ENCODE assay signal across 1 cellular context in genomic region chr6:52416629-52417151, GRCh38.
TF ChIP-seq lines count a peak whose summit lies in the region.

No MANE protein-coding gene starts in this region.

TF ChIP-seq in K562, 482 proteins besides CTCF, POLR2A, EP300 and RAD21 (continued from another document and continues in another):
- no peak for TF ChIP-seq ZNF232 (CRISPR knock-in tag; IDR thresholded peaks at IDR 0.05)
- no peak for TF ChIP-seq SP2 (IDR thresholded peaks at IDR 0.05; ENCODE audit: extremely low read depth, low read depth, low read length, poor library complexity, severe bottlenecking)
- no peak for TF ChIP-seq ZNF586 (CRISPR knock-in tag; conservative IDR thresholded peaks at IDR 0.05)
- no peak for TF ChIP-seq ASH1L (IDR thresholded peaks at IDR 0.05; ENCODE audit: borderline replicate concordance, low read depth, partially characterized antibody)
- no peak for TF ChIP-seq MTA3 (IDR thresholded peaks at IDR 0.05; ENCODE audit: borderline replicate concordance)
- TF ChIP-seq GTF2F1 (IDR thresholded peaks at IDR 0.05; ENCODE audit: low read depth, low read length) = no peak
- TF ChIP-seq ZNF668 (CRISPR knock-in tag; IDR thresholded peaks at IDR 0.05) = no peak
- TF ChIP-seq HSF4 (CRISPR knock-in tag; IDR thresholded peaks at IDR 0.05; ENCODE audit: borderline replicate concordance) = no peak
- no peak for TF ChIP-seq NFATC3 (IDR thresholded peaks at IDR 0.05)
- TF ChIP-seq CREB5 (CRISPR knock-in tag; IDR thresholded peaks at IDR 0.05) = no peak
- no peak for TF ChIP-seq ZNF830 (CRISPR knock-in tag; IDR thresholded peaks at IDR 0.05)
- TF ChIP-seq BACH1 (tag; IDR thresholded peaks at IDR 0.05) = no peak
- TF ChIP-seq ATF6 (CRISPR knock-in tag; IDR thresholded peaks at IDR 0.05) = no peak
- TF ChIP-seq HINFP (tag; conservative IDR thresholded peaks at IDR 0.05; ENCODE audit: low read depth) = no peak
- no peak for TF ChIP-seq DMBX1 (CRISPR knock-in tag; IDR thresholded peaks at IDR 0.05; ENCODE audit: borderline replicate concordance)
- no peak for TF ChIP-seq POLR2AphosphoS2 (IDR thresholded peaks at IDR 0.05; ENCODE audit: low read length)
- no peak for TF ChIP-seq POU5F1 (IDR thresholded peaks at IDR 0.05; ENCODE audit: borderline replicate concordance, low read depth, low read length, partially characterized antibody)
- TF ChIP-seq XRCC3 (IDR thresholded peaks at IDR 0.05) = no peak
- no peak for TF ChIP-seq MEF2A (IDR thresholded peaks at IDR 0.05; ENCODE audit: control insufficient read depth, low read depth, low read length)
- TF ChIP-seq NFIX (CRISPR knock-in tag; IDR thresholded peaks at IDR 0.05; ENCODE audit: low read depth) = no peak
- no peak for TF ChIP-seq BCL6 (CRISPR knock-in tag; IDR thresholded peaks at IDR 0.05)
- TF ChIP-seq ZNF23 (CRISPR knock-in tag; IDR thresholded peaks at IDR 0.05) = no peak
- 0 out of 4 replicates have a peak, but pooled peaks of 1 of the 2 experiments have one; percentile 34 for TF ChIP-seq TEAD1 (CRISPR knock-in tag; IDR thresholded peaks at IDR 0.05)
- TF ChIP-seq ZEB2 (IDR thresholded peaks at IDR 0.05) = 0 out of 2 replicates have a peak, but pooled peaks have one; percentile 0
- no peak for TF ChIP-seq ZBTB43 (CRISPR knock-in tag; IDR thresholded peaks at IDR 0.05)
- no peak for TF ChIP-seq BRD9 (IDR thresholded peaks at IDR 0.05; ENCODE audit: low read depth, partially characterized antibody)
- TF ChIP-seq MYBL2 (IDR thresholded peaks at IDR 0.05; ENCODE audit: low read depth) = no peak
- no peak for TF ChIP-seq MYBL2 (CRISPR knock-in tag; IDR thresholded peaks at IDR 0.05; ENCODE audit: borderline replicate concordance)
- TF ChIP-seq NCOA1 (IDR thresholded peaks at IDR 0.05; ENCODE audit: low read depth) = no peak
- TF ChIP-seq CEBPG (CRISPR knock-in tag; IDR thresholded peaks at IDR 0.05) = no peak
- no peak for TF ChIP-seq CEBPG (tag; conservative IDR thresholded peaks at IDR 0.05 in 1 of 2, IDR thresholded peaks at IDR 0.05 in 1 of 2)
- TF ChIP-seq FOXA3 (CRISPR knock-in tag; conservative IDR thresholded peaks at IDR 0.05 in 1 of 2, IDR thresholded peaks at IDR 0.05 in 1 of 2) = no peak
- no peak for TF ChIP-seq ZNF780A (CRISPR knock-in tag; IDR thresholded peaks at IDR 0.05)
- TF ChIP-seq, protein P1, sequence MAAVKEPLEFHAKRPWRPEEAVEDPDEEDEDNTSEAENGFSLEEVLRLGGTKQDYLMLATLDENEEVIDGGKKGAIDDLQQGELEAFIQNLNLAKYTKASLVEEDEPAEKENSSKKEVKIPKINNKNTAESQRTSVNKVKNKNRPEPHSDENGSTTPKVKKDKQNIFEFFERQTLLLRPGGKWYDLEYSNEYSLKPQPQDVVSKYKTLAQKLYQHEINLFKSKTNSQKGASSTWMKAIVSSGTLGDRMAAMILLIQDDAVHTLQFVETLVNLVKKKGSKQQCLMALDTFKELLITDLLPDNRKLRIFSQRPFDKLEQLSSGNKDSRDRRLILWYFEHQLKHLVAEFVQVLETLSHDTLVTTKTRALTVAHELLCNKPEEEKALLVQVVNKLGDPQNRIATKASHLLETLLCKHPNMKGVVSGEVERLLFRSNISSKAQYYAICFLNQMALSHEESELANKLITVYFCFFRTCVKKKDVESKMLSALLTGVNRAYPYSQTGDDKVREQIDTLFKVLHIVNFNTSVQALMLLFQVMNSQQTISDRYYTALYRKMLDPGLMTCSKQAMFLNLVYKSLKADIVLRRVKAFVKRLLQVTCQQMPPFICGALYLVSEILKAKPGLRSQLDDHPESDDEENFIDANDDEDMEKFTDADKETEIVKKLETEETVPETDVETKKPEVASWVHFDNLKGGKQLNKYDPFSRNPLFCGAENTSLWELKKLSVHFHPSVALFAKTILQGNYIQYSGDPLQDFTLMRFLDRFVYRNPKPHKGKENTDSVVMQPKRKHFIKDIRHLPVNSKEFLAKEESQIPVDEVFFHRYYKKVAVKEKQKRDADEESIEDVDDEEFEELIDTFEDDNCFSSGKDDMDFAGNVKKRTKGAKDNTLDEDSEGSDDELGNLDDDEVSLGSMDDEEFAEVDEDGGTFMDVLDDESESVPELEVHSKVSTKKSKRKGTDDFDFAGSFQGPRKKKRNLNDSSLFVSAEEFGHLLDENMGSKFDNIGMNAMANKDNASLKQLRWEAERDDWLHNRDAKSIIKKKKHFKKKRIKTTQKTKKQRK (IDR thresholded peaks at IDR 0.05; ENCODE audit: borderline replicate concordance, low read depth, low read length) = no peak
- no peak for TF ChIP-seq ATF1 (CRISPR knock-in tag; IDR thresholded peaks at IDR 0.05)
- TF ChIP-seq ATF1 (tag; IDR thresholded peaks at IDR 0.05) = no peak
- no peak for TF ChIP-seq HDAC1 (IDR thresholded peaks at IDR 0.05)
- TF ChIP-seq XRCC5 (IDR thresholded peaks at IDR 0.05; ENCODE audit: low read depth, low read length) = no peak
- no peak for TF ChIP-seq ZNF583 (CRISPR knock-in tag; IDR thresholded peaks at IDR 0.05)
- no peak for TF ChIP-seq SAP30 (IDR thresholded peaks at IDR 0.05; ENCODE audit: borderline replicate concordance, insufficient read depth, low read depth, low read length, poor library complexity, severe bottlenecking)
- no peak for TF ChIP-seq ZSCAN29 (IDR thresholded peaks at IDR 0.05)
- no peak for TF ChIP-seq SMAD1 (IDR thresholded peaks at IDR 0.05; ENCODE audit: low read depth, low read length, partially characterized antibody)
- no peak for TF ChIP-seq HEY1 (CRISPR knock-in tag; IDR thresholded peaks at IDR 0.05; ENCODE audit: borderline replicate concordance)
- TF ChIP-seq CC2D1A (IDR thresholded peaks at IDR 0.05) = peak; percentile 71; the same call in 1 of the 2 replicates
- TF ChIP-seq ELK1 (CRISPR knock-in tag; IDR thresholded peaks at IDR 0.05) = no peak
- no peak for TF ChIP-seq ZZZ3 (IDR thresholded peaks at IDR 0.05)
- TF ChIP-seq, protein P2, sequence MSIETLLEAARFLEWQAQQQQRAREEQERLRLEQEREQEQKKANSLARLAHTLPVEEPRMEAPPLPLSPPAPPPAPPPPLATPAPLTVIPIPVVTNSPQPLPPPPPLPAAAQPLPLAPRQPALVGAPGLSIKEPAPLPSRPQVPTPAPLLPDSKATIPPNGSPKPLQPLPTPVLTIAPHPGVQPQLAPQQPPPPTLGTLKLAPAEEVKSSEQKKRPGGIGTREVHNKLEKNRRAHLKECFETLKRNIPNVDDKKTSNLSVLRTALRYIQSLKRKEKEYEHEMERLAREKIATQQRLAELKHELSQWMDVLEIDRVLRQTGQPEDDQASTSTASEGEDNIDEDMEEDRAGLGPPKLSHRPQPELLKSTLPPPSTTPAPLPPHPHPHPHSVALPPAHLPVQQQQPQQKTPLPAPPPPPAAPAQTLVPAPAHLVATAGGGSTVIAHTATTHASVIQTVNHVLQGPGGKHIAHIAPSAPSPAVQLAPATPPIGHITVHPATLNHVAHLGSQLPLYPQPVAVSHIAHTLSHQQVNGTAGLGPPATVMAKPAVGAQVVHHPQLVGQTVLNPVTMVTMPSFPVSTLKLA (conservative IDR thresholded peaks at IDR 0.05) = 0 out of 4 replicates have a peak, but pooled peaks of 1 of the 2 experiments have one; percentile 48
- no peak for TF ChIP-seq ZBTB9 (CRISPR knock-in tag; IDR thresholded peaks at IDR 0.05)
- no peak for TF ChIP-seq ARID1B (IDR thresholded peaks at IDR 0.05)
- no peak for TF ChIP-seq ZNF253 (CRISPR knock-in tag; conservative IDR thresholded peaks at IDR 0.05)
- TF ChIP-seq POLR2G (IDR thresholded peaks at IDR 0.05; ENCODE audit: low read depth, low read length) = no peak
- no peak for TF ChIP-seq RFX7 (CRISPR knock-in tag; IDR thresholded peaks at IDR 0.05)
- no peak for TF ChIP-seq TARDBP (IDR thresholded peaks at IDR 0.05)
- TF ChIP-seq COPS2 (conservative IDR thresholded peaks at IDR 0.05) = no peak
- no peak for TF ChIP-seq ZFP30 (CRISPR knock-in tag; IDR thresholded peaks at IDR 0.05; ENCODE audit: borderline replicate concordance)
- no peak for TF ChIP-seq CBX8 (IDR thresholded peaks at IDR 0.05; ENCODE audit: borderline replicate concordance, extremely low read depth, low read depth, low read length, poor library complexity, severe bottlenecking)
- no peak for TF ChIP-seq TFAP4 (CRISPR knock-in tag; IDR thresholded peaks at IDR 0.05; ENCODE audit: borderline replicate concordance)
- no peak for TF ChIP-seq ZNF280A (IDR thresholded peaks at IDR 0.05; ENCODE audit: low read depth, partially characterized antibody)
- peak; percentile 14; the same call in 1 of the 2 replicates for TF ChIP-seq ZFX (CRISPR knock-in tag; IDR thresholded peaks at IDR 0.05)
- TF ChIP-seq ZNF143 (CRISPR knock-in tag; IDR thresholded peaks at IDR 0.05) = no peak
- TF ChIP-seq PURB (CRISPR knock-in tag; IDR thresholded peaks at IDR 0.05; ENCODE audit: low read depth) = no peak
